ENCODE assay signal across 27 cellular contexts in the genomic region with DNA sequence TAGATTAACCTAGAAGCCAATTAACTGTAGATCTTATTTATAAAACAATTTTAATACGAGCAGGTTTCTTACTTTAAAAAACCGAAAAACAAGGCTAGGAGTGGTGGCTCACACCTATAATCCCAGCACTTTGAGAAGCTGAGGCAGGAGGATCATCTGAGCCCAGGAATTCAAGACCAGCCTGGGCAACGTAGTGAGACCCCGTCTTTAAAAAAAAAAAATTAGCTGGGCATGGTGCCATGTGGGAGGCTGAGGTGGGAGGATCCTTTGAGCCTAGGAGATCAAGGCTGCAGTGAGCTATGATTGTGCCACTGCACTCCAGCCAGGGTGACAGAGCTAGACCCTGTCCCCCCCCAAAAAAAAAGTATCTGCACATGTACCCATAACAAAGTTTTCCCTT.
"Had no signal": no experiment of that assay in that cellular context is flagged by ENCODE, and none has a peak within 500 bp of the region (broad histone marks: within the 10 kb centered on the region; RNA-seq: fewer than 3 reads in every experiment).

No MANE protein-coding gene starts in this region.

- ATAC-seq: effector memory CD8-positive, alpha-beta T cell; esophagus mucosa; foreskin keratinocyte; gastrocnemius medialis; gastroesophageal sphincter; heart left ventricle; heart right ventricle had no signal

- H3K27ac ChIP-seq: colonic mucosa, coronary artery, dorsolateral prefrontal cortex, epithelial cell of prostate, esophagus muscularis mucosa, esophagus squamous epithelium, foreskin keratinocyte, gastrocnemius medialis, gastroesophageal sphincter, heart left ventricle, heart right ventricle had no signal

- H3K4me3 Mint-ChIP-seq: dendritic cell treated with granulocyte-macrophage colony-stimulating factor and Interleukin-4, amounts not matched to agents 40 ng/mL and 50 ng/mL, for 4 days; effector memory CD8-positive, alpha-beta T cell; endodermal cell had no signal

- H3K27me3 ChIP-seq: colonic mucosa, dorsolateral prefrontal cortex, esophagus muscularis mucosa, esophagus squamous epithelium, foreskin keratinocyte, gastrocnemius medialis, gastroesophageal sphincter, heart left ventricle, heart right ventricle had no signal

- H3K36me3 ChIP-seq: colonic mucosa had no signal

- DNase-seq: colonic mucosa; dermis blood vessel endothelial cell; dorsolateral prefrontal cortex; effector CD4-positive, alpha-beta T cell; effector CD8-positive, alpha-beta T cell; effector memory CD4-positive, alpha-beta T cell; effector memory CD8-positive, alpha-beta T cell; endodermal cell; erythroblast; esophagus squamous epithelium; foreskin fibroblast; foreskin keratinocyte; foreskin melanocyte; gastrocnemius medialis; glutamatergic neuron; head of caudate nucleus; heart left ventricle; heart right ventricle had no signal

- H3K9me3 ChIP-seq: colonic mucosa, esophagus muscularis mucosa, esophagus squamous epithelium, gastrocnemius medialis, gastroesophageal sphincter, heart left ventricle, heart right ventricle had no signal

- H3K27ac Mint-ChIP-seq: dendritic cell treated with granulocyte-macrophage colony-stimulating factor and Interleukin-4, amounts not matched to agents 40 ng/mL and 50 ng/mL, for 4 days; effector memory CD8-positive, alpha-beta T cell; endodermal cell had no signal

- H3K4me1 ChIP-seq: colonic mucosa, esophagus muscularis mucosa, esophagus squamous epithelium, foreskin keratinocyte, gastrocnemius medialis, gastroesophageal sphincter, heart left ventricle, heart right ventricle had no signal

- H3K4me1 Mint-ChIP-seq: endodermal cell had no signal

- H3K9me3 Mint-ChIP-seq: dendritic cell treated with granulocyte-macrophage colony-stimulating factor and Interleukin-4, amounts not matched to agents 40 ng/mL and 50 ng/mL, for 4 days; effector memory CD8-positive, alpha-beta T cell; endodermal cell had no signal

- H3K4me3 ChIP-seq: colonic mucosa, coronary artery, dorsolateral prefrontal cortex, esophagus muscularis mucosa, esophagus squamous epithelium, gastrocnemius medialis, gastroesophageal sphincter, heart left ventricle, heart right ventricle had no signal

- H3K27me3 Mint-ChIP-seq: dendritic cell treated with granulocyte-macrophage colony-stimulating factor and Interleukin-4, amounts not matched to agents 40 ng/mL and 50 ng/mL, for 4 days; effector memory CD8-positive, alpha-beta T cell had no signal

- FAIRE-seq: colon, endometrium, endothelial cell of umbilical vein had no signal
